ENCODE assay signal across 20 cellular contexts in the genomic region with DNA sequence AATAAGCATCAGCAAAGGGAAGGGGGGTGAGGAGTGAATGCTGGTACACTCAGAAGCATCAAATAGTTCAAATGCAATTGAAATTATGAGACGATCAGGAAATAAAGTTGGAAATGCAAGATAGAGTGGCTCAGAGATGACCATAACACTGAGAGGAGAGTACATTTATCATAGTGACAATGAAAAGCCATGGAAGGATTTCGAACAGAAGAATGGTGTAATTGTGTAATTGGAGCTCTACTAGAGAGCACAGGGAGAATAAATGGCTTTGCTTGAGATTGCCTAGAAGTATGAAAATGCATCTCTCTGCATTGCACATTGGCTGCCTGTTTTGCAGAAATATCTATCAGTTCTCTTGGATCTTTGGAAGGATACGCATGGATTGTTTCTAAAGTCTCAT.
DNase-seq lines count a peak whose midpoint lies in the region; ATAC-seq, FAIRE-seq and TF ChIP-seq lines count a peak whose summit lies in the region.
"Had no signal": no experiment of that assay in that cellular context is flagged by ENCODE, and none has a peak within 500 bp of the region (broad histone marks: within the 10 kb centered on the region; RNA-seq: fewer than 3 reads in every experiment).

No MANE protein-coding gene starts in this region.

- H3K4me3 ChIP-seq in keratinocyte (ENCODE audit: control insufficient read depth in 2 of 3, extremely low read depth in 1 of 3, insufficient read depth in 2 of 3, low read depth in 1 of 3, low read length in 3 of 3) = peak overlapping the region; percentile 11 to 100 (median 100)

- no peak for ATAC-seq in HG03196 (IDR thresholded peaks at IDR 0.05; ENCODE audit: unreplicated experiment)
- ATAC-seq: PC-3, SK-N-SH treated with all-trans-retinoic acid at 6 μM for 48 hours, T-cell had no signal

- H3K27ac ChIP-seq in keratinocyte (ENCODE audit: control insufficient read depth, insufficient read depth, low read length) = peak overlapping the region; percentile 97

- peak; percentile 5 for FAIRE-seq in GM12892 (lab: Jason Lieb, UNC)
- FAIRE-seq in keratinocyte (lab: Jason Lieb, UNC) = peak; percentile 74
- FAIRE-seq: H1 had no signal

- H3K9ac ChIP-seq in keratinocyte (ENCODE audit: control insufficient read depth, extremely low read depth, insufficient read depth, low read length) = peak overlapping the region; percentile 96

- peaks cover 55% of the 10 kb centered on the region for H3K4me1 ChIP-seq in keratinocyte (ENCODE audit: control insufficient read depth, extremely low read depth, insufficient read depth, low read length)
- H3K4me1 ChIP-seq: BE2C had no signal

- no peak overlapping the region for H2AFZ ChIP-seq in keratinocyte (ENCODE audit: control insufficient read depth, low read length)

- peak overlapping the region; percentile 99 for H3K4me2 ChIP-seq in keratinocyte (ENCODE audit: control insufficient read depth, extremely low read depth, insufficient read depth, low read depth, low read length)

- dilution Hi-C loops in keratinocyte (cut with MboI; ENCODE audit: extremely low pct_ligation_motif_present, low sequenced_read_pairs) = no loop called here

- H3K9me1 ChIP-seq in keratinocyte (ENCODE audit: control insufficient read depth, extremely low read depth, insufficient read depth, low read length) = no peaks in the 10 kb centered on the region

- H3K27me3 ChIP-seq in keratinocyte (ENCODE audit: control insufficient read depth, extremely low read depth, insufficient read depth, low read length) = no peaks in the 10 kb centered on the region
- H3K27me3 ChIP-seq: BE2C had no signal

- no peak for TF ChIP-seq CTCF in keratinocyte (optimal IDR thresholded peaks at IDR 0.05 in 1 of 3, IDR thresholded peaks at IDR 0.05 in 1 of 3, conservative IDR thresholded peaks at IDR 0.05 in 1 of 3; ENCODE audit: extremely low read depth in 1 of 3, insufficient read depth in 2 of 3, low read length in 3 of 3)

- H4K20me1 ChIP-seq in keratinocyte (ENCODE audit: control insufficient read depth, extremely low read depth, insufficient read depth, low read length) = peaks cover 9% of the 10 kb centered on the region

- TF ChIP-seq POLR2A in GM12892 (IDR thresholded peaks at IDR 0.05; ENCODE audit: low read depth, low read length) = no peak

- no peaks in the 10 kb centered on the region for H3K9me3 ChIP-seq in keratinocyte (ENCODE audit: control insufficient read depth, low read depth, low read length)
- H3K9me3 ChIP-seq: BE2C, Caco-2 had no signal

- peaks cover 3 to 20% of the 10 kb centered on the region in 2 experiments for H3K36me3 ChIP-seq in keratinocyte (ENCODE audit: control insufficient read depth in 2 of 2, extremely low read depth in 1 of 2, insufficient read depth in 2 of 2, low read length in 2 of 2)
- H3K36me3 ChIP-seq: BE2C had no signal

- peak; percentile 5 for DNase-seq in NCI-H1092 treated with DMSO at 0.1 percent for 48 hours (lab: John Stamatoyannopoulos, UW)
- DNase-seq in NCI-H1092 (lab: John Stamatoyannopoulos, UW) = no peak
- no peak for DNase-seq in GM12892 (ENCODE audit: insufficient read length)
- peak; percentile 74 for DNase-seq in NCI-H69 (lab: John Stamatoyannopoulos, UW)
- no peak for DNase-seq in keratinocyte (ENCODE audit: low read depth, low spot score)
- DNase-seq in NCI-H226 = no peak
- DNase-seq: BE2C; Caco-2; CD4-positive, CD25-positive, alpha-beta regulatory T cell; DMS53; NCI-H1694; NCI-H446; NCI-H82; PC-3; RPMI8226; SIG-M5; T-cell had no signal

- peaks cover 100% of the 10 kb centered on the region for H3K79me2 ChIP-seq in keratinocyte (ENCODE audit: control insufficient read depth, insufficient read depth, low read length)

Comparison
In these comparisons a context has a peak if more than half of its experiments do, and no peak if none do; other contexts are left out.
1. DNase-seq: peak in NCI-H1092 treated with DMSO at 0.1 percent for 48 hours (single experiment) and NCI-H69 (single experiment); none in NCI-H1092 (single experiment), GM12892 (single experiment), keratinocyte (single experiment) and NCI-H226 (single experiment).